15 cellular contexts compared by ENCODE assay signal in genomic region chr14:81172353-81172752, GRCh38. TPM values are rescaled to one million over a fixed set of nuclear protein-coding genes. Genes with fewer than 3 reads are reported as not detected.
A peak's percentile ranks its signal among the peaks of the same experiment; 100 is the strongest.
DNase-seq lines count a peak whose midpoint lies in the region; ATAC-seq and TF ChIP-seq lines count a peak whose summit lies in the region.
"Had no signal": no experiment of that assay in that cellular context is flagged by ENCODE, and none has a peak within 500 bp of the region (broad histone marks: within the 10 kb centered on the region; RNA-seq: fewer than 3 reads in every experiment).

No MANE protein-coding gene starts in this region.

- peaks cover 9% of the 10 kb centered on the region; the same call in 1 of the 2 replicates for H3K4me1 ChIP-seq in IMR-90 (ENCODE audit: control insufficient read depth, insufficient read depth, low read length)

- H3K36me3 ChIP-seq in IMR-90 (ENCODE audit: control insufficient read depth, insufficient read depth, low read length), result no peaks in the 10 kb centered on the region

- H3K27ac Mint-ChIP-seq in natural killer cell (no peak overlapping the region), type B pancreatic cell (peak overlapping the region; percentile 86)
- no peak overlapping the region for H3K27ac Mint-ChIP-seq in natural killer cell treated with Interleukin-12 subunit alpha and Interleukin-12 subunit beta and Interleukin-15 and Interleukin-18, amount 100 ng/mL, for 72 hours

- no peak overlapping the region for H2BK120ac ChIP-seq in IMR-90 (ENCODE audit: low read depth, low read length)

- no peak overlapping the region for H2AK9ac ChIP-seq in IMR-90 (replicated peaks; ENCODE audit: low read depth, low read length, poor library complexity)

- H2BK5ac ChIP-seq in IMR-90 (ENCODE audit: low read depth, low read length, poor library complexity, severe bottlenecking), result no peak overlapping the region

- H3K14ac ChIP-seq in IMR-90 (replicated peaks; ENCODE audit: low read depth, low read length), result no peak overlapping the region

- H2BK15ac ChIP-seq in IMR-90 (ENCODE audit: low read depth, low read length), result no peak overlapping the region

- peak overlapping the region; percentile 54; the same call in 1 of the 2 replicates for H3K4ac ChIP-seq in IMR-90 (ENCODE audit: low read depth, low read length)

- no peak for TF ChIP-seq POLR2A in IMR-90 (IDR thresholded peaks at IDR 0.05; ENCODE audit: low read depth, low read length)

- no peak overlapping the region for H2AK5ac ChIP-seq in IMR-90 (ENCODE audit: low read depth, low read length)

- no peak overlapping the region for H3K9ac ChIP-seq in IMR-90 (ENCODE audit: low read depth, low read length)

- DNase-seq in natural killer cell (no peak), IMR-90 (peak; percentile 30), type B pancreatic cell (ENCODE audit: extremely low spot score, unreplicated experiment) (no peak), NCI-H2196 (lab: John Stamatoyannopoulos, UW; ENCODE audit: unreplicated experiment) (no peak), D341Med (ENCODE audit: low spot score) (no peak)
- DNase-seq in natural killer cell treated with Interleukin-12 subunit alpha and Interleukin-12 subunit beta and Interleukin-15 and Interleukin-18, amount 100 ng/mL, for 72 hours (ENCODE audit: low spot score), result no peak
- DNase-seq in central memory CD4-positive, alpha-beta T cell, result no peak
- DNase-seq: amniotic stem cell; naive thymus-derived CD4-positive, alpha-beta T cell; NCI-H510A treated with DMSO at 0.1 percent for 48 hours; stimulated activated naive CD4-positive, alpha-beta T cell treated with Interleukin-2 at 50 U/mL for 16 hours; SW 1271 had no signal

- no peaks in the 10 kb centered on the region for H3K27me3 ChIP-seq in IMR-90 (ENCODE audit: control insufficient read depth, insufficient read depth, low read length)

- H3K79me1 ChIP-seq in IMR-90 (ENCODE audit: low read depth in 1 of 2, low read length in 2 of 2), result peaks cover 0 to 6% of the 10 kb centered on the region in 2 experiments; a peak in 1 of 4 replicates

- dilution Hi-C loops in IMR-90 (cut with HindIII; ENCODE audit: low sequenced_read_pairs, unreplicated experiment), result no loop called here

- ATAC-seq in natural killer cell, result no peak
- ATAC-seq in natural killer cell treated with Interleukin-12 subunit alpha and Interleukin-12 subunit beta and Interleukin-15 and Interleukin-18, amount 100 ng/mL, for 72 hours, result no peak
- ATAC-seq in HG02642 (IDR thresholded peaks at IDR 0.05; ENCODE audit: poor library complexity, unreplicated experiment), result peak; percentile 23
- no peak for ATAC-seq in IMR-90 (ENCODE audit: low read depth)
- ATAC-seq: HCT116; naive thymus-derived CD4-positive, alpha-beta T cell had no signal

- in situ Hi-C loops in IMR-90 (cut with MboI; ENCODE audit: low sequenced_read_pairs), result no loop called here

- no peak for TF ChIP-seq CTCF in natural killer cell (IDR thresholded peaks at IDR 0.05)
- TF ChIP-seq CTCF in IMR-90 (conservative IDR thresholded peaks at IDR 0.05; ENCODE audit: low read depth, low read length), result no peak
- no peak for TF ChIP-seq CTCF in type B pancreatic cell (conservative IDR thresholded peaks at IDR 0.05)

- H3K36me3 Mint-ChIP-seq in natural killer cell, result no peaks in the 10 kb centered on the region
- H3K36me3 Mint-ChIP-seq in natural killer cell treated with Interleukin-12 subunit alpha and Interleukin-12 subunit beta and Interleukin-15 and Interleukin-18, amount 100 ng/mL, for 72 hours, result no peaks in the 10 kb centered on the region
- no peaks in the 10 kb centered on the region for H3K36me3 Mint-ChIP-seq in type B pancreatic cell

- no peaks in the 10 kb centered on the region for H3K9me3 ChIP-seq in IMR-90 (ENCODE audit: control insufficient read depth, insufficient read depth, low read length)

- POLR2A ChIA-PET in IMR-90 (lab: Charles Lee; ENCODE audit: unreplicated experiment), result interaction anchor here (0.8 kb wide), 1 partner anchor 48 kb away, joined by 12 read pairs; the partner anchor contains the start of gene GTF2A1

- H3K56ac ChIP-seq in IMR-90 (ENCODE audit: extremely low read depth, insufficient read depth, low read length), result no peak overlapping the region

- no peak for TF ChIP-seq RAD21 in IMR-90 (IDR thresholded peaks at IDR 0.05; ENCODE audit: low read length)

- peak overlapping the region; percentile 77; the same call in 1 of the 2 replicates for H3K18ac ChIP-seq in IMR-90 (ENCODE audit: low read depth, low read length)

- H2BK20ac ChIP-seq in IMR-90 (ENCODE audit: low read depth, low read length), result peak overlapping the region; percentile 25; the same call in 1 of the 2 replicates

- no TSS peak for BruUV-seq in IMR-90 (replicated peaks; lab: Mats Ljungman, UMichigan)

- 0 out of 2 replicates have a peak overlapping the region, but pooled peaks have one; percentile 15 for H3K23ac ChIP-seq in IMR-90 (ENCODE audit: low read depth, low read length)

- WGBS in IMR-90 (ENCODE audit: extremely low coverage in 2 of 2, insufficient read length in 1 of 2), 2 experiments, result no CpG with 5 or more reads among the region's 2 CpGs

- no peak overlapping the region for H4K91ac ChIP-seq in IMR-90 (ENCODE audit: insufficient read depth, low read depth, low read length)

- H4K8ac ChIP-seq in IMR-90 (ENCODE audit: low read depth in 2 of 2, low read length in 2 of 2), result no peak overlapping the region

- peaks cover 4% of the 10 kb centered on the region; the same call in 1 of the 2 replicates for H3K9me1 ChIP-seq in IMR-90 (ENCODE audit: insufficient read depth, low read length)

- H3K9me3 Mint-ChIP-seq in natural killer cell, result no peaks in the 10 kb centered on the region
- no peaks in the 10 kb centered on the region for H3K9me3 Mint-ChIP-seq in natural killer cell treated with Interleukin-12 subunit alpha and Interleukin-12 subunit beta and Interleukin-15 and Interleukin-18, amount 100 ng/mL, for 72 hours
- no peaks in the 10 kb centered on the region for H3K9me3 Mint-ChIP-seq in type B pancreatic cell
- H3K9me3 Mint-ChIP-seq: naive thymus-derived CD4-positive, alpha-beta T cell had no signal

- no peak overlapping the region for H3K27ac ChIP-seq in IMR-90 (ENCODE audit: insufficient read depth, low read length)
- H3K27ac ChIP-seq: epithelial cell of prostate had no signal

- H3K4me2 ChIP-seq in IMR-90 (ENCODE audit: low read depth, low read length), result peak overlapping the region; percentile 64

- no peak overlapping the region for H3K4me3 ChIP-seq in IMR-90 (ENCODE audit: insufficient read depth, low read depth, low read length)

- H3K4me3 Mint-ChIP-seq in natural killer cell, result peak overlapping the region; percentile 21
- no peak overlapping the region for H3K4me3 Mint-ChIP-seq in natural killer cell treated with Interleukin-12 subunit alpha and Interleukin-12 subunit beta and Interleukin-15 and Interleukin-18, amount 100 ng/mL, for 72 hours
- H3K4me3 Mint-ChIP-seq in type B pancreatic cell, result no peak overlapping the region

- peak overlapping the region; percentile 3 for H2AFZ ChIP-seq in IMR-90 (replicated peaks; ENCODE audit: low read length, poor library complexity)

- no peaks in the 10 kb centered on the region for H3K27me3 Mint-ChIP-seq in natural killer cell (ENCODE audit: low read depth in 2 of 2)
- no peaks in the 10 kb centered on the region for H3K27me3 Mint-ChIP-seq in natural killer cell treated with Interleukin-12 subunit alpha and Interleukin-12 subunit beta and Interleukin-15 and Interleukin-18, amount 100 ng/mL, for 72 hours
- no peaks in the 10 kb centered on the region for H3K27me3 Mint-ChIP-seq in type B pancreatic cell
- H3K27me3 Mint-ChIP-seq: naive thymus-derived CD4-positive, alpha-beta T cell had no signal

- intact Hi-C loops in natural killer cell (cut with micrococcal nuclease), result no loop called here
- intact Hi-C loops in IMR-90 (cut with micrococcal nuclease), result loop anchor here (5.0 kb wide), 1 partner anchor 45 kb away; no protein-coding TSS in a partner anchor

- CTCF ChIA-PET in IMR-90 (lab: Yijun Ruan, JAX), result interaction anchor here (0.6 to 1.9 kb wide), 4 partner anchors 8 to 368 kb away, joined by 3 to 8 read pairs (median 4); no protein-coding TSS in a partner anchor

- no peaks in the 10 kb centered on the region for H4K20me1 ChIP-seq in IMR-90 (ENCODE audit: insufficient read depth, low read length)

- no peak overlapping the region for H4K5ac ChIP-seq in IMR-90 (ENCODE audit: low read depth, low read length)

- peaks cover 24 to 37% of the 10 kb centered on the region in 2 donors for H3K4me1 Mint-ChIP-seq in natural killer cell
- H3K4me1 Mint-ChIP-seq in natural killer cell treated with Interleukin-12 subunit alpha and Interleukin-12 subunit beta and Interleukin-15 and Interleukin-18, amount 100 ng/mL, for 72 hours (ENCODE audit: low read depth in 2 of 2), result peaks cover 27 to 29% of the 10 kb centered on the region in 2 donors
- H3K4me1 Mint-ChIP-seq in type B pancreatic cell (ENCODE audit: unreplicated experiment), result peaks cover 11% of the 10 kb centered on the region

TF ChIP-seq in IMR-90, 13 proteins besides CTCF, POLR2A, EP300 and RAD21 (continues in another document):
- TF ChIP-seq MXI1 (IDR thresholded peaks at IDR 0.05; ENCODE audit: borderline replicate concordance, low read depth, low read length) (no peak), BHLHE40 (IDR thresholded peaks at IDR 0.05; ENCODE audit: low read depth, low read length) (no peak), MAZ (IDR thresholded peaks at IDR 0.05; ENCODE audit: borderline replicate concordance, low read depth, low read length) (no peak), ELK1 (IDR thresholded peaks at IDR 0.05; ENCODE audit: borderline replicate concordance, low read depth, low read length) (no peak), NFE2L2 (IDR thresholded peaks at IDR 0.05; ENCODE audit: low read depth, low read length) (no peak), SMC3 (IDR thresholded peaks at IDR 0.05; ENCODE audit: low read depth, low read length) (no peak), MAFK (IDR thresholded peaks at IDR 0.05; ENCODE audit: low read depth, low read length) (no peak), CHD1 (IDR thresholded peaks at IDR 0.05; ENCODE audit: low read depth, low read length) (no peak)

RNA-seq across cellular contexts. Expression of gene GTF2A1, which starts 48.4 kb away (rescaled TPM):
- 10 to 100 TPM; 24.5 to 32.7 (median 28.6) TPM for total RNA-seq in natural killer cell
- 10 to 100 TPM; 17.2 to 31.5 TPM for total RNA-seq in natural killer cell treated with Interleukin-12 subunit alpha and Interleukin-12 subunit beta and Interleukin-15 and Interleukin-18, amount 100 ng/mL, for 72 hours
- 41.9 and 60.4 TPM in 2 replicates for total RNA-seq in IMR-90 (2012; rRNA removed)
- 16.0 and 16.7 TPM in 2 replicates for polyA plus RNA-seq in IMR-90 (2012; rRNA removed)
- 2.1 and 5.9 TPM in 2 replicates for polyA plus RNA-seq in IMR-90 (2012; cell fraction: cytosol; rRNA removed)
- 2.7 and 5.9 TPM in 2 replicates for polyA plus RNA-seq in IMR-90 (2012; cell fraction: nucleus; rRNA removed; ENCODE audit: low replicate concordance)
- total RNA-seq in type B pancreatic cell (ENCODE audit: low replicate concordance), result 31.4 and 40.9 TPM in 2 replicates
